In the genomic region with DNA sequence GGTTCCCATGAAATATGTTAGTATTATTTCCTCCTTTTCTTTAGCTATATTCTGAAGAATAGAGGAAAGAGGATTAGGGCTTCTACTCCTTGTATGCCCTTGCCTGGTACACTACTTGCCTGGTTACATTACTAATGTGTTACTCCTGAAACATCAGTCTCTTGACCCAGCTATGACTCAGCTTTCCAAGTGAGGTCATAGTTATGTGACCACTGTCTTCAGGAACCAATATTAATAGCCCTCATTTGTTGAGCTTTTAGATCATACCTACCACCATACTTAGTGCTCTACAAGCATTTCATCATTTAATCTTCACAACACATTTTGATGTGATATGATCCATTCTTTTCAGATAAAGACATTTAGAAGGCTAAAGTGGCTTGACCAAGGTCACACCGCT, we compare ENCODE assay signal across 8 cellular contexts.
DNase-seq lines count a peak whose midpoint lies in the region; ATAC-seq, FAIRE-seq and TF ChIP-seq lines count a peak whose summit lies in the region.

No MANE protein-coding gene starts in this region.

- 100% methylated on average over 1 of the region's 1 CpG for WGBS in tibial nerve, 2 donors

- TF ChIP-seq CTCF in fibroblast of mammary gland (conservative IDR thresholded peaks at IDR 0.05; ENCODE audit: control insufficient read depth, insufficient read depth, low read depth, low read length): no peak
- no peak for TF ChIP-seq CTCF in tibial nerve (IDR thresholded peaks at IDR 0.05)
- no peak for TF ChIP-seq CTCF in osteocyte (IDR thresholded peaks at IDR 0.05)

- H3K36me3 ChIP-seq in tibial nerve: no peaks in the 10 kb centered on the region

- H3K4me3 ChIP-seq in fibroblast of mammary gland (ENCODE audit: control insufficient read depth, low read depth, low read length): no peak overlapping the region
- H3K4me3 ChIP-seq in tibial nerve: no peak overlapping the region

- FAIRE-seq in urothelium cell line (lab: Jason Lieb, UNC): peak; percentile 53

- peaks cover 7% of the 10 kb centered on the region for H3K27me3 Mint-ChIP-seq in activated naive CD8-positive, alpha-beta T cell treated with anti-CD3 and anti-CD28 coated beads, Interleukin-2, amount 50 U/mL, for 24 hours
- peaks cover 5% of the 10 kb centered on the region for H3K27me3 Mint-ChIP-seq in activated naive CD8-positive, alpha-beta T cell treated with anti-CD3 and anti-CD28 coated beads for 36 hours
- H3K27me3 Mint-ChIP-seq in osteocyte (ENCODE audit: unreplicated experiment): no peaks in the 10 kb centered on the region

- no peak for DNase-seq in activated naive CD8-positive, alpha-beta T cell treated with anti-CD3 and anti-CD28 coated beads, Interleukin-2, amount 50 U/mL, for 24 hours
- no peak for DNase-seq in activated naive CD8-positive, alpha-beta T cell treated with anti-CD3 and anti-CD28 coated beads for 36 hours
- DNase-seq in HT1080 (ENCODE audit: low read depth) (peak; percentile 80), fibroblast of mammary gland (ENCODE audit: low read depth) (peak; percentile 94), urothelium cell line (ENCODE audit: low spot score) (peak; percentile 62), tibial nerve (ENCODE audit: low spot score in 2 of 2) (no peak), SHP77 treated with DMSO at 0.1 percent for 48 hours (lab: John Stamatoyannopoulos, UW) (no peak), osteocyte (ENCODE audit: extremely low spot score, unreplicated experiment) (no peak)

- no peaks in the 10 kb centered on the region for H3K9me3 ChIP-seq in tibial nerve

- peak; percentile 64 for ATAC-seq in activated naive CD8-positive, alpha-beta T cell treated with anti-CD3 and anti-CD28 coated beads, Interleukin-2, amount 50 U/mL, for 24 hours

- peaks cover 31% of the 10 kb centered on the region for H3K4me1 Mint-ChIP-seq in activated naive CD8-positive, alpha-beta T cell treated with anti-CD3 and anti-CD28 coated beads, Interleukin-2, amount 50 U/mL, for 24 hours
- peaks cover 26% of the 10 kb centered on the region for H3K4me1 Mint-ChIP-seq in activated naive CD8-positive, alpha-beta T cell treated with anti-CD3 and anti-CD28 coated beads for 36 hours
- peaks cover 38% of the 10 kb centered on the region for H3K4me1 Mint-ChIP-seq in osteocyte (ENCODE audit: unreplicated experiment)

- H3K9me3 Mint-ChIP-seq in activated naive CD8-positive, alpha-beta T cell treated with anti-CD3 and anti-CD28 coated beads, Interleukin-2, amount 50 U/mL, for 24 hours: no peaks in the 10 kb centered on the region
- no peaks in the 10 kb centered on the region for H3K9me3 Mint-ChIP-seq in activated naive CD8-positive, alpha-beta T cell treated with anti-CD3 and anti-CD28 coated beads for 36 hours
- no peaks in the 10 kb centered on the region for H3K9me3 Mint-ChIP-seq in osteocyte (ENCODE audit: unreplicated experiment)

- no peak overlapping the region for H3K4me3 Mint-ChIP-seq in activated naive CD8-positive, alpha-beta T cell treated with anti-CD3 and anti-CD28 coated beads, Interleukin-2, amount 50 U/mL, for 24 hours
- H3K4me3 Mint-ChIP-seq in activated naive CD8-positive, alpha-beta T cell treated with anti-CD3 and anti-CD28 coated beads for 36 hours: no peak overlapping the region
- no peak overlapping the region for H3K4me3 Mint-ChIP-seq in osteocyte (ENCODE audit: unreplicated experiment)

- TF ChIP-seq EP300 in tibial nerve (IDR thresholded peaks at IDR 0.05): peak in 1 of 2 donors; percentile 38

- no peaks in the 10 kb centered on the region for H3K36me3 Mint-ChIP-seq in activated naive CD8-positive, alpha-beta T cell treated with anti-CD3 and anti-CD28 coated beads, Interleukin-2, amount 50 U/mL, for 24 hours (ENCODE audit: low read depth)
- H3K36me3 Mint-ChIP-seq in activated naive CD8-positive, alpha-beta T cell treated with anti-CD3 and anti-CD28 coated beads for 36 hours: peaks cover 18% of the 10 kb centered on the region
- peaks cover 3% of the 10 kb centered on the region for H3K36me3 Mint-ChIP-seq in osteocyte (ENCODE audit: unreplicated experiment)

- H3K27me3 ChIP-seq in tibial nerve: no peaks in the 10 kb centered on the region

- H3K27ac Mint-ChIP-seq in activated naive CD8-positive, alpha-beta T cell treated with anti-CD3 and anti-CD28 coated beads, Interleukin-2, amount 50 U/mL, for 24 hours: no peak overlapping the region
- no peak overlapping the region for H3K27ac Mint-ChIP-seq in activated naive CD8-positive, alpha-beta T cell treated with anti-CD3 and anti-CD28 coated beads for 36 hours
- H3K27ac Mint-ChIP-seq in osteocyte (ENCODE audit: unreplicated experiment): no peak overlapping the region

- peaks cover 0 to 52% (median 6%) of the 10 kb centered on the region in 4 donors for H3K4me1 ChIP-seq in tibial nerve

- H3K27ac ChIP-seq in tibial nerve: peak overlapping the region in 2 of 4 donors; percentile 90 to 97

- TF ChIP-seq POLR2A in tibial nerve (IDR thresholded peaks at IDR 0.05): no peak

Comparison
In these comparisons a context has a peak if more than half of its experiments do, and no peak if none do; other contexts are left out.
1. DNase-seq: peak in HT1080 (single experiment), fibroblast of mammary gland (single experiment) and urothelium cell line (single experiment); none in activated naive CD8-positive, alpha-beta T cell treated with anti-CD3 and anti-CD28 coated beads, Interleukin-2, amount 50 U/mL, for 24 hours (single experiment), activated naive CD8-positive, alpha-beta T cell treated with anti-CD3 and anti-CD28 coated beads for 36 hours (single experiment), tibial nerve (0 of 2), SHP77 treated with DMSO at 0.1 percent for 48 hours (single experiment) and osteocyte (single experiment).